Comparison of ENCODE assay signal across 29 cellular contexts in the genomic region with DNA sequence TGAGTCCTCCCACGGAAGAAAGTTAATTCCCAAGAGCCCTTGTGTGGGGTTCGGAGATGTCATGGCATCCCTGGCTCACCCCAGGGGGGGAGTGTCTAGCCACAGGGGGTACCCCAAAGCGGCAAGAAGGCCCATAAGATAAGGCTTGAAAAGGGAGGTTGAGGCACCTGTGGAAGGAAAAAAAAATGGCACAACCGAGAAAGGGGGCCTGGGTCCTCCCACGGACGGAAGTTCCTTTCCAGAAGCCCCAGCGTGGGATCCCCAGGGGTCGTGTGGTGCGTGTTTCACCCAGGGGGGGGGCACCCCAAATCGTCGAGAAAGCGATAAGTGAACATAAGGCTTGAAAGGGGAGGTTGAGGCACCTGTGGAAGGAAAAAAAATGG.
"Had no signal": no experiment of that assay in that cellular context is flagged by ENCODE, and none has a peak within 500 bp of the region (broad histone marks: within the 10 kb centered on the region; RNA-seq: fewer than 3 reads in every experiment).

No MANE protein-coding gene starts in this region.

- H3K4me2 ChIP-seq: neural progenitor cell had no signal

- H3K27me3 ChIP-seq: ascending aorta, cardiac muscle cell, colonic mucosa, gastrocnemius medialis, neural progenitor cell, uterus had no signal

- H3K27ac ChIP-seq: ascending aorta, cardiac muscle cell, colonic mucosa, dorsolateral prefrontal cortex, gastrocnemius medialis, neural progenitor cell, thoracic aorta, uterus, VCaP had no signal

- H3K4me3 ChIP-seq: ascending aorta, cardiac muscle cell, colonic mucosa, dorsolateral prefrontal cortex, gastrocnemius medialis, neural progenitor cell, thoracic aorta, uterus had no signal

- DNase-seq: activated CD4-positive, alpha-beta memory T cell treated with anti-CD3 and anti-CD28 coated beads for 36 hours; activated CD4-positive, alpha-beta T cell treated with anti-CD3 and anti-CD28 coated beads, Interleukin-2, amount 10 ng/mL, durations not matched to agents 24 days and 14 days; activated naive CD4-positive, alpha-beta T cell treated with anti-CD3 and anti-CD28 coated beads, Interleukin-2, amount 10 ng/mL, durations not matched to agents 7 days and 5 days; activated T-cell treated with anti-CD3 and anti-CD28 coated beads, Interleukin-2, amount 50 U/mL, for 72 hours; cerebellar nuclear complex; colonic mucosa; effector memory CD4-positive, alpha-beta T cell; erythroblast; gastrocnemius medialis; glutamatergic neuron; left cardiac atrium; midbrain; naive thymus-derived CD4-positive, alpha-beta T cell; occipital lobe; stimulated activated CD4-positive, alpha-beta T cell treated with anti-CD3 and anti-CD28 coated beads, Interleukin-2, amount 100 ng/mL, for 48 hours; stimulated activated naive CD8-positive, alpha-beta T cell treated with anti-CD3 and anti-CD28 coated beads, Interleukin-15, Interleukin-2, amounts not matched to agents 100 U/mL and 50 U/mL, for 24 hours had no signal

- H3K4me1 ChIP-seq: ascending aorta, colonic mucosa, gastrocnemius medialis, neural progenitor cell, uterus had no signal

- H3K9me3 ChIP-seq: colonic mucosa, gastrocnemius medialis, thoracic aorta, uterus had no signal

- H3K4me1 Mint-ChIP-seq: activated CD4-positive, alpha-beta T cell treated with anti-CD3 and anti-CD28 coated beads, Interleukin-2, amount 10 ng/mL, durations not matched to agents 24 days and 14 days; activated naive CD4-positive, alpha-beta T cell treated with anti-CD3 and anti-CD28 coated beads, Interleukin-2, amount 10 ng/mL, durations not matched to agents 7 days and 5 days; activated naive CD8-positive, alpha-beta T cell treated with anti-CD3 and anti-CD28 coated beads, Interleukin-2, amount 10 ng/mL, durations not matched to agents 7 days and 5 days; brain; neural progenitor cell had no signal

- H3K27ac Mint-ChIP-seq: activated CD4-positive, alpha-beta memory T cell treated with anti-CD3 and anti-CD28 coated beads for 36 hours; activated CD4-positive, alpha-beta T cell treated with anti-CD3 and anti-CD28 coated beads, Interleukin-2, amount 10 ng/mL, durations not matched to agents 24 days and 14 days; activated naive CD4-positive, alpha-beta T cell treated with anti-CD3 and anti-CD28 coated beads, Interleukin-2, amount 10 ng/mL, durations not matched to agents 7 days and 5 days; activated naive CD8-positive, alpha-beta T cell treated with anti-CD3 and anti-CD28 coated beads, Interleukin-2, amount 10 ng/mL, durations not matched to agents 7 days and 5 days; activated T-cell treated with anti-CD3 and anti-CD28 coated beads, Interleukin-2, amount 50 U/mL, for 72 hours; brain; naive thymus-derived CD4-positive, alpha-beta T cell; neural progenitor cell; type B pancreatic cell had no signal

- H3K4me3 Mint-ChIP-seq: activated CD4-positive, alpha-beta memory T cell treated with anti-CD3 and anti-CD28 coated beads for 36 hours; activated CD4-positive, alpha-beta T cell treated with anti-CD3 and anti-CD28 coated beads, Interleukin-2, amount 10 ng/mL, durations not matched to agents 24 days and 14 days; activated naive CD4-positive, alpha-beta T cell treated with anti-CD3 and anti-CD28 coated beads, Interleukin-2, amount 10 ng/mL, durations not matched to agents 7 days and 5 days; activated naive CD8-positive, alpha-beta T cell treated with anti-CD3 and anti-CD28 coated beads, Interleukin-2, amount 10 ng/mL, durations not matched to agents 7 days and 5 days; activated T-cell treated with anti-CD3 and anti-CD28 coated beads, Interleukin-2, amount 50 U/mL, for 72 hours; brain; naive thymus-derived CD4-positive, alpha-beta T cell; neural progenitor cell; type B pancreatic cell had no signal

- H3K27me3 Mint-ChIP-seq: activated CD4-positive, alpha-beta memory T cell treated with anti-CD3 and anti-CD28 coated beads for 36 hours; activated CD4-positive, alpha-beta T cell treated with anti-CD3 and anti-CD28 coated beads, Interleukin-2, amount 10 ng/mL, durations not matched to agents 24 days and 14 days; activated naive CD4-positive, alpha-beta T cell treated with anti-CD3 and anti-CD28 coated beads, Interleukin-2, amount 10 ng/mL, durations not matched to agents 7 days and 5 days; activated naive CD8-positive, alpha-beta T cell treated with anti-CD3 and anti-CD28 coated beads, Interleukin-2, amount 10 ng/mL, durations not matched to agents 7 days and 5 days; brain; type B pancreatic cell had no signal

- H3K36me3 Mint-ChIP-seq: activated CD4-positive, alpha-beta memory T cell treated with anti-CD3 and anti-CD28 coated beads for 36 hours; activated naive CD8-positive, alpha-beta T cell treated with anti-CD3 and anti-CD28 coated beads, Interleukin-2, amount 10 ng/mL, durations not matched to agents 7 days and 5 days; brain; neural progenitor cell; type B pancreatic cell had no signal

- H3K36me3 ChIP-seq: ascending aorta, cardiac muscle cell, colonic mucosa, gastrocnemius medialis, neural progenitor cell, thoracic aorta, uterus had no signal

- ATAC-seq: activated CD4-positive, CD25-positive, alpha-beta regulatory T cell treated with anti-CD3 and anti-CD28 coated beads, Interleukin-2, amount 50 U/mL, for 24 hours; activated T-cell treated with anti-CD3 and anti-CD28 coated beads, Interleukin-2, amount 50 U/mL, for 72 hours; gastrocnemius medialis; left cardiac atrium; naive thymus-derived CD4-positive, alpha-beta T cell; right cardiac atrium; stimulated activated naive CD8-positive, alpha-beta T cell treated with anti-CD3 and anti-CD28 coated beads, Interleukin-15, Interleukin-2, amounts not matched to agents 100 U/mL and 50 U/mL, for 24 hours had no signal

- FAIRE-seq: keratinocyte had no signal
